Comparison of ENCODE assay signal across 8 cellular contexts in the genomic region with DNA sequence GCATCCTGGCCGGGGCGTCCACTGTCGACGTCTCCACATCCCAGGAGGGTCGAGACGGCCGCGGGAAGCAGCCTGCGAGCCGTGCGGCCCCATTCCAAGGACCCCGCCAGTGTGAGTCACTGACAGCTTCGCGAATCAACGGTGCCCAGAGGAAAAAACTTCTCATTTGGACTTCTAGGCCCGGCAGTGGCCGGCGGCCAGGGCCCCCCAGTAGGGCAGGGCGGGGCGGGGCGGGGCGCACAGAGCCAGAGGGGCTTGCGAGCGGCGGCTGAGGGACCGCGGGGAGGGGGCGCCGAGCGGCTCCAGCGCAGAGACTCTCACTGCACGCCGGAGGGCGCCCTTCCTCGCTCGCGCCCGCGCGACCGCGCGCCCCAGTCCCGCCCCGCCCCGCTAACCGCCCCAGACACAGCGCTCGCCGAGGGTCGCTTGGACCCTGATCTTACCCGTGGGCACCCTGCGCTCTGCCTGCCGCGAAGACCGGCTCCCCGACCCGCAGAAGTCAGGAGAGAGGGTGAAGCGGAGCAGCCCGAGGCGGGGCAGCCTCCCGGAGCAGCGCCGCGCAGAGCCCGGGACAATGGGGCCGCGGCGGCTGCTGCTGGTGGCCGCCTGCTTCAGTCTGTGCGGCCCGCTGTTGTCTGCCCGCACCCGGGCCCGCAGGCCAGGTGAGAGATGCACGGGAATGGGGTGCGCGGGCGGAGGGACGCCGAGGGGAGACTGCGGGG. TPM values are rescaled to one million over a fixed set of nuclear protein-coding genes. Genes with fewer than 3 reads are reported as not detected.
DNase-seq lines count a peak whose midpoint lies in the region; ATAC-seq, FAIRE-seq and TF ChIP-seq lines count a peak whose summit lies in the region.

A gene (plus strand): TSS at position 393 of the 722 bp plus-strand sequence. CDS start 182 bp downstream, at position 575.

- H3K27me3 ChIP-seq in stomach smooth muscle (ENCODE audit: control insufficient read depth in 1 of 2, insufficient read depth in 2 of 2, low read length in 2 of 2) = peaks cover 15 to 38% of the 10 kb centered on the region in 2 donors

- peak within 1 kb of the TSS; percentile 89 for H3K4me3 Mint-ChIP-seq in activated CD8-positive, alpha-beta memory T cell treated with anti-CD3 and anti-CD28 coated beads, Interleukin-2, amount 10 ng/mL, durations not matched to agents 7 days and 5 days

- peak; percentile 77 for FAIRE-seq in GM12892 (lab: Jason Lieb, UNC)

- no peak within 1 kb of the TSS for H3K27ac ChIP-seq in stomach smooth muscle (ENCODE audit: low read length)

- peaks cover 4% of the 10 kb centered on the region for H3K4me1 ChIP-seq in mucosa of descending colon (ENCODE audit: low read depth)
- peaks cover 9% of the 10 kb centered on the region for H3K4me1 ChIP-seq in stomach smooth muscle (ENCODE audit: control insufficient read depth, insufficient read depth, low read length)

- H3K4me1 Mint-ChIP-seq in activated CD8-positive, alpha-beta memory T cell treated with anti-CD3 and anti-CD28 coated beads, Interleukin-2, amount 10 ng/mL, durations not matched to agents 7 days and 5 days = peaks cover 60% of the 10 kb centered on the region

- TF ChIP-seq CTCF in epithelial cell of esophagus (IDR thresholded peaks at IDR 0.05; ENCODE audit: insufficient read depth, low read depth, low read length, missing control alignments) (peak; percentile 21), mucosa of descending colon (IDR thresholded peaks at IDR 0.05) (peak; percentile 33)

- CTCF ChIA-PET in activated CD8-positive, alpha-beta memory T cell treated with anti-CD3 and anti-CD28 coated beads, Interleukin-2, amount 10 ng/mL, durations not matched to agents 7 days and 5 days (lab: Charles Lee) = interaction anchor here (0.8 to 5.5 kb wide), 11 partner anchors 10 to 315 kb away, joined by 3 to 59 read pairs (median 6); no protein-coding TSS in a partner anchor

- TF ChIP-seq POLR2A in GM12892 (IDR thresholded peaks at IDR 0.05; ENCODE audit: low read depth, low read length) = no peak

- H3K9me3 Mint-ChIP-seq in activated CD8-positive, alpha-beta memory T cell treated with anti-CD3 and anti-CD28 coated beads, Interleukin-2, amount 10 ng/mL, durations not matched to agents 7 days and 5 days (ENCODE audit: low read depth) = no peaks in the 10 kb centered on the region

- no peaks in the 10 kb centered on the region for H3K36me3 ChIP-seq in mucosa of descending colon (ENCODE audit: low read depth)
- no peaks in the 10 kb centered on the region for H3K36me3 ChIP-seq in stomach smooth muscle (ENCODE audit: control insufficient read depth in 2 of 2, insufficient read depth in 2 of 2, low read length in 2 of 2)

- DNase-seq in GM12892 (ENCODE audit: insufficient read length) (peak; percentile 67), NCI-H226 (peak; percentile 28), epithelial cell of esophagus (ENCODE audit: low read depth) (peak; percentile 56), mucosa of descending colon (peak; percentile 56 to 76 (median 72)), DMS153 (lab: John Stamatoyannopoulos, UW) (no peak)
- DNase-seq in activated CD8-positive, alpha-beta memory T cell treated with anti-CD3 and anti-CD28 coated beads, Interleukin-2, amount 10 ng/mL, durations not matched to agents 7 days and 5 days = peak; percentile 77

- peaks cover 24% of the 10 kb centered on the region for H3K36me3 Mint-ChIP-seq in activated CD8-positive, alpha-beta memory T cell treated with anti-CD3 and anti-CD28 coated beads, Interleukin-2, amount 10 ng/mL, durations not matched to agents 7 days and 5 days

- no peaks in the 10 kb centered on the region for H3K9me3 ChIP-seq in mucosa of descending colon
- H3K9me3 ChIP-seq in stomach smooth muscle (ENCODE audit: control insufficient read depth in 2 of 2, low read length in 2 of 2) = no peaks in the 10 kb centered on the region

- H3K27me3 Mint-ChIP-seq in activated CD8-positive, alpha-beta memory T cell treated with anti-CD3 and anti-CD28 coated beads, Interleukin-2, amount 10 ng/mL, durations not matched to agents 7 days and 5 days = peaks cover 2% of the 10 kb centered on the region

- H3K27ac Mint-ChIP-seq in activated CD8-positive, alpha-beta memory T cell treated with anti-CD3 and anti-CD28 coated beads, Interleukin-2, amount 10 ng/mL, durations not matched to agents 7 days and 5 days = peak within 1 kb of the TSS; percentile 90

- ATAC-seq in HG02623 (IDR thresholded peaks at IDR 0.05; ENCODE audit: unreplicated experiment) = peak; percentile 52
- peak; percentile 82 for ATAC-seq in activated CD8-positive, alpha-beta memory T cell treated with anti-CD3 and anti-CD28 coated beads, Interleukin-2, amount 10 ng/mL, durations not matched to agents 7 days and 5 days
- peak; percentile 92 for ATAC-seq in mucosa of descending colon

- peak within 1 kb of the TSS; percentile 89 for H3K4me3 ChIP-seq in epithelial cell of esophagus (ENCODE audit: low read length)
- peak within 1 kb of the TSS; percentile 50 for H3K4me3 ChIP-seq in mucosa of descending colon
- H3K4me3 ChIP-seq in stomach smooth muscle (ENCODE audit: low read length in 2 of 2) = peak within 1 kb of the TSS; percentile 78 to 82

- peak within 1 kb of the TSS; percentile 36 to 41 for H3K9ac ChIP-seq in stomach smooth muscle (ENCODE audit: low read length in 2 of 2)

- intact Hi-C loops in mucosa of descending colon (cut with DNase I, micrococcal nuclease) = no loop called here

RNA-seq across cellular contexts. Expression of the gene that starts here (rescaled TPM):
- polyA plus RNA-seq in GM12892 (2012; ENCODE audit: missing spikeins) = 3.7 TPM
- 10 to 100 TPM; 39.7 to 44.7 TPM for total RNA-seq in activated CD8-positive, alpha-beta memory T cell treated with anti-CD3 and anti-CD28 coated beads, Interleukin-2, amount 10 ng/mL, durations not matched to agents 7 days and 5 days
- total RNA-seq in mucosa of descending colon = 1 to 10 TPM; 3.1 to 6.5 (median 4.6) TPM

Comparison
In these comparisons a context has a peak if more than half of its experiments do, and no peak if none do; other contexts are left out.
1. RNA of the gene that starts here (total RNA-seq): 39.7 to 44.7 TPM in activated CD8-positive, alpha-beta memory T cell treated with anti-CD3 and anti-CD28 coated beads, Interleukin-2, amount 10 ng/mL, durations not matched to agents 7 days and 5 days; 3.1 to 6.5 TPM in mucosa of descending colon; every median in the first group is over 4 times any median in the second.
2. Peak in every context shown above with its lines, with median percentiles within 50 percentile points of each other: ATAC-seq and H3K4me3 ChIP-seq.